Comparison of ENCODE assay signal across 9 cellular contexts in the genomic region with DNA sequence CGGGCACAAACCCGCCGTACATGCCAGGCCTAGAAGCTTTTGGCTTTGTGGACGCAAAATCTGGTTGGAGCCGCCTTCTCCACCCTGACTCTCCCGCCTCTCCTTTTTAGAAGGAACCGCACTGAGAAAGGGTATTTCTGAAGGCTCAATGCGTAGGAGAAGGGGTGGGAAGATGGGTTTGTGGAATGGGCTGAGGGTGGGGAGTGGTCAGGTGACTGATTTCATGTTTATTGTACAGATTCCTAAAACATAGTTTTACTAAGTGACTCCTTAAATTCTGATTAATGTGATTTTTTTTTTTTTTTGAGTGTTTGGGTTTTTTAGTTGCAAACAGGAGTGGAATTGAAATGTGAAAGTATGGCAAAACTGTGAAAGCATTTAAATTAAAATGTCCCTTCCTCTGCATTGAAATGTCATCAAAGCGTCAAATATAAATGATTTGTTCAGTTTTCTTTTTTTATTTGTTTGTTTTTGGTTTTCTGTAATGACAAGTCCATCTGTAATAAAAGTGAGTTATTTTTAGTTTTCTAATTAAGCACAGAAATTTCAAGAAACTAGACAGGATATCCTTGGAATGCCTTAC. TPM values are rescaled to one million over a fixed set of nuclear protein-coding genes. Genes with fewer than 3 reads are reported as not detected.
A peak's percentile ranks its signal among the peaks of the same experiment; 100 is the strongest.
DNase-seq lines count a peak whose midpoint lies in the region; ATAC-seq and TF ChIP-seq lines count a peak whose summit lies in the region.
"Had no signal": no experiment of that assay in that cellular context is flagged by ENCODE, and none has a peak within 500 bp of the region (broad histone marks: within the 10 kb centered on the region; RNA-seq: fewer than 3 reads in every experiment).

No MANE protein-coding gene starts in this region.

- peaks cover 11% of the 10 kb centered on the region for H4K20me1 ChIP-seq in DOHH2 (ENCODE audit: control insufficient read depth, insufficient read depth, low read depth, low read length)

- DNase-seq in Peyer's patch (no peak), epithelial cell of prostate (ENCODE audit: low read depth, low spot score) (no peak)
- DNase-seq in stimulated activated CD4-positive, alpha-beta T cell treated with anti-CD3 and anti-CD28 coated beads, Interleukin-15, amount 100 ng/mL, for 24 hours: no peak

- H3K36me3 ChIP-seq in DOHH2 (ENCODE audit: control insufficient read depth, low read length): peaks cover 12% of the 10 kb centered on the region
- peaks cover 0 to 7% (median 0%) of the 10 kb centered on the region in 3 donors for H3K36me3 ChIP-seq in Peyer's patch
- H3K36me3 ChIP-seq in parathyroid adenoma (ENCODE audit: control insufficient read depth, insufficient read depth, low read length): no peaks in the 10 kb centered on the region

- no peak for ATAC-seq in HG03280 (IDR thresholded peaks at IDR 0.05; ENCODE audit: unreplicated experiment)
- no peak for ATAC-seq in GM19328 (IDR thresholded peaks at IDR 0.05; ENCODE audit: unreplicated experiment)
- no peak for ATAC-seq in GM18517 (IDR thresholded peaks at IDR 0.05; ENCODE audit: unreplicated experiment)

- H3K79me2 ChIP-seq in DOHH2 (ENCODE audit: control insufficient read depth, low read length) (peaks cover 43% of the 10 kb centered on the region), parathyroid adenoma (peaks cover 20% of the 10 kb centered on the region)

- peak overlapping the region; percentile 95 for H3K9ac ChIP-seq in parathyroid adenoma

- peaks cover 41% of the 10 kb centered on the region for H3K4me1 ChIP-seq in DOHH2 (ENCODE audit: control insufficient read depth, low read length)
- H3K4me1 ChIP-seq in Peyer's patch: peaks cover 0 to 26% (median 3%) of the 10 kb centered on the region in 4 donors
- peaks cover 26% of the 10 kb centered on the region for H3K4me1 ChIP-seq in parathyroid adenoma

- H2AFZ ChIP-seq in parathyroid adenoma: peak overlapping the region; percentile 63

- peak overlapping the region; percentile 96 for H3K4me3 ChIP-seq in DOHH2 (ENCODE audit: low read length)
- peak overlapping the region; percentile 82 to 99 (median 96) for H3K4me3 ChIP-seq in Peyer's patch
- peak overlapping the region; percentile 96 for H3K4me3 ChIP-seq in parathyroid adenoma (ENCODE audit: low read depth, low read length)

- no peaks in the 10 kb centered on the region for H3K9me2 ChIP-seq in DOHH2 (replicated peaks; ENCODE audit: control insufficient read depth, low read length)

- H3F3A ChIP-seq in DOHH2 (ENCODE audit: control insufficient read depth, insufficient read depth): peaks cover 3% of the 10 kb centered on the region

- H3K9me3 ChIP-seq in DOHH2 (ENCODE audit: control insufficient read depth, insufficient read depth, low read length) (no peaks in the 10 kb centered on the region), Peyer's patch (no peaks in the 10 kb centered on the region), parathyroid adenoma (ENCODE audit: control insufficient read depth, low read length) (no peaks in the 10 kb centered on the region)

- TF ChIP-seq CTCF in DOHH2 (IDR thresholded peaks at IDR 0.05; ENCODE audit: low read depth, low read length, poor library complexity, severe bottlenecking): no peak
- no peak for TF ChIP-seq CTCF in Peyer's patch (IDR thresholded peaks at IDR 0.05)
- no peak for TF ChIP-seq CTCF in parathyroid adenoma (IDR thresholded peaks at IDR 0.05)

- H3K27ac ChIP-seq in DOHH2 (ENCODE audit: low read depth, low read length): peak overlapping the region; percentile 97
- H3K27ac ChIP-seq in Peyer's patch: peak overlapping the region; percentile 95 to 100 (median 99)
- H3K27ac ChIP-seq in epithelial cell of prostate: peak overlapping the region; percentile 99
- peak overlapping the region; percentile 95 for H3K27ac ChIP-seq in parathyroid adenoma

- TF ChIP-seq POLR2A in Peyer's patch (IDR thresholded peaks at IDR 0.05): peak in 1 of 2 donors; percentile 3

- no peaks in the 10 kb centered on the region for H3K27me3 ChIP-seq in DOHH2 (ENCODE audit: control insufficient read depth, low read length)
- no peaks in the 10 kb centered on the region for H3K27me3 ChIP-seq in Peyer's patch
- H3K27me3 ChIP-seq in parathyroid adenoma (ENCODE audit: control insufficient read depth, insufficient read depth, low read length): no peaks in the 10 kb centered on the region

- peak overlapping the region; percentile 99 for H3K4me2 ChIP-seq in DOHH2 (ENCODE audit: low read length)
- peak overlapping the region; percentile 99 for H3K4me2 ChIP-seq in parathyroid adenoma (ENCODE audit: low read length)

RNA-seq across cellular contexts. Expression of gene TOB1, which starts 1.8 kb away (rescaled TPM):
- 100 to 1,000 TPM in 1 of 4 donors, 10 to 100 TPM in 3; 38.0 to 101 (median 60.6) TPM for total RNA-seq in Peyer's patch

RNA-seq across cellular contexts. Expression of gene WFIKKN2, which starts 32.6 kb away (rescaled TPM):
- total RNA-seq in Peyer's patch: not detected
- total RNA-seq: glomerular endothelial cell had no signal
